Comparison of ENCODE assay signal across 9 cellular contexts in the genomic region with DNA sequence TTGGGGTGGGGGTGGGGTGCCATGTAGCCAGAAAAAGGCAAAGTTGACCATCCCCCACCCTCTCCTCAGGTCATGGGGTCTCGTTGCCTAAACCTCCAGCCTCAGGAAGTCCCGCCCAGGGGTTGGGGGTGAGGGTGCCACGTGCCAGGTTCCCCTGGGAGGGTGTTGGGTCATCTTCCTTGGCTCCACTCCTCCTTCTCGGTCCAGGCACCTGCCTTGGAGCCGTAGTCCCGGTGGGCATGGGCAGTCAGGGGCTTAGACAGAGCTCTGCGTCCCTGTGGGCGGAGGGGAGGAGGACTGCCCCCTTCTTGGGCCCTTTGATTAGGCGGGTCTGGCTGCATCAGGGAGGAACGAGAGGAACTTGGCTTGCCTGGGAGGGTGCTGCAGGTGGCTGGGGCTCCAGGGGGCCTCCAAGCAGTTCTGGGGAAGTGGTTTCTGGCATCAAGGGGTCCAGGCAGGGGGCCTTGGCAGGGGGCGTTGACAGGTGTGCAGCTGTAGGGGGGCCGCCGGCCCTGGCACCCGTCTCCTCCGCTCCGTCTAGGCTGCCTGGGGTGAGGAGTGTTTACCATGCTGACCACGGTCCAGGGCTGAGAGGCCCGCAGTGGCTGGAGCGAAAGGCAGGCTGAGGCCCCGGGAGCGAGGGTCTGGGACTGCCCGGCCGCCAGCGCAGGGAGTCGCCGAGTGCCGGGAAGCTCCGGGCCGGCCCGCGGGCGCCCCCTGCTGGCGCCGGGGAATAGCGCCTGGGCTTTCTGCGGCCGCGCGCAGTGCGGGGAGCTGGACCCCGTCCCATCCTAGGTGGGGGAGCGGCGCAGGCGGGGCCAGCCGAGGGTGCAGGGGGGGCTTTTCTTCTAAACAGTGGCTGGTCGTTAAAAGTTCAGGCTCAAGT. TPM values are rescaled to one million over a fixed set of nuclear protein-coding genes. Genes with fewer than 3 reads are reported as not detected.
DNase-seq lines count a peak whose midpoint lies in the region; FAIRE-seq and TF ChIP-seq lines count a peak whose summit lies in the region.
"Had no signal": no experiment of that assay in that cellular context is flagged by ENCODE, and none has a peak within 500 bp of the region (broad histone marks: within the 10 kb centered on the region; RNA-seq: fewer than 3 reads in every experiment).

No MANE protein-coding gene starts in this region.

- H3K4me3 ChIP-seq in neural cell (ENCODE audit: low read length) = peak overlapping the region; percentile 81

- H3K9me3 Mint-ChIP-seq in CD14-positive monocyte = peaks cover 0 to 2% (median 0%) of the 10 kb centered on the region in 7 donors
- no peaks in the 10 kb centered on the region for H3K9me3 Mint-ChIP-seq in activated naive CD4-positive, alpha-beta T cell treated with anti-CD3 and anti-CD28 coated beads for 36 hours

- no peaks in the 10 kb centered on the region for H3K27me3 ChIP-seq in neural cell (ENCODE audit: insufficient read depth, low read depth, low read length)

- TF ChIP-seq RAD21 in neural cell (conservative IDR thresholded peaks at IDR 0.05) = peak; percentile 78

- intact Hi-C loops in CD14-positive monocyte (cut with micrococcal nuclease) = loop anchor here (1.0 to 5.0 kb wide), 3 partner anchors 16 to 34 kb away; no protein-coding TSS in a partner anchor
- intact Hi-C loops in activated naive CD4-positive, alpha-beta T cell treated with anti-CD3 and anti-CD28 coated beads for 36 hours (cut with micrococcal nuclease) = loop anchor here (1.0 kb wide), 5 partner anchors 8 to 77 kb away; a partner anchor contains a TSS

- no peak overlapping the region for H2AFZ ChIP-seq in neural cell (ENCODE audit: low read depth, low read length)

- TF ChIP-seq CTCF in CD14-positive monocyte (IDR thresholded peaks at IDR 0.05) = peak; percentile 99
- peak; percentile 92 for TF ChIP-seq CTCF in neural cell (IDR thresholded peaks at IDR 0.05; ENCODE audit: poor library complexity, severe bottlenecking)

- peaks cover 77% of the 10 kb centered on the region for H3K79me2 ChIP-seq in neural cell (replicated peaks; ENCODE audit: insufficient read depth, low read length)

- H3K4me3 Mint-ChIP-seq in CD14-positive monocyte = peak overlapping the region; percentile 79 to 90
- H3K4me3 Mint-ChIP-seq in activated naive CD4-positive, alpha-beta T cell treated with anti-CD3 and anti-CD28 coated beads for 36 hours = peak overlapping the region; percentile 78

- peak overlapping the region; percentile 96 for H3K4me2 ChIP-seq in neural cell (ENCODE audit: low read length)

- H3F3A ChIP-seq in neural cell (ENCODE audit: insufficient read depth, low read length, poor library complexity, severe bottlenecking) = no peaks in the 10 kb centered on the region

- peaks cover 35% of the 10 kb centered on the region for H4K20me1 ChIP-seq in neural cell (ENCODE audit: insufficient read depth)

- H3K4me1 Mint-ChIP-seq in CD14-positive monocyte = peaks cover 52% of the 10 kb centered on the region
- peaks cover 52% of the 10 kb centered on the region for H3K4me1 Mint-ChIP-seq in activated naive CD4-positive, alpha-beta T cell treated with anti-CD3 and anti-CD28 coated beads for 36 hours (ENCODE audit: low read depth)

- H3K9me2 ChIP-seq in neural cell (ENCODE audit: insufficient read depth, low read length) = no peaks in the 10 kb centered on the region

- FAIRE-seq in RCC 7860 (lab: Jason Lieb, UNC) (no peak), frontal cortex (lab: Jason Lieb, UNC) (no peak)

- no peak for TF ChIP-seq EP300 in neural cell (conservative IDR thresholded peaks at IDR 0.05; ENCODE audit: poor library complexity, severe bottlenecking)

- no peaks in the 10 kb centered on the region for H3K9me3 ChIP-seq in neural cell (ENCODE audit: low read length)

- no peaks in the 10 kb centered on the region for H3K36me3 ChIP-seq in neural cell (ENCODE audit: insufficient read depth, low read length)

- H3K9ac ChIP-seq in neural cell (ENCODE audit: low read length) = peak overlapping the region; percentile 61

- H3K27me3 Mint-ChIP-seq in CD14-positive monocyte (ENCODE audit: low read depth in 3 of 3) = peaks cover 0 to 3% (median 0%) of the 10 kb centered on the region in 3 donors
- H3K27me3 Mint-ChIP-seq in activated naive CD4-positive, alpha-beta T cell treated with anti-CD3 and anti-CD28 coated beads for 36 hours (ENCODE audit: low read depth) = no peaks in the 10 kb centered on the region

- no peak overlapping the region for H3K27ac ChIP-seq in neural cell (ENCODE audit: low read length)

- peaks cover 44 to 70% of the 10 kb centered on the region in 2 donors for H3K36me3 Mint-ChIP-seq in CD14-positive monocyte
- peaks cover 28% of the 10 kb centered on the region for H3K36me3 Mint-ChIP-seq in activated naive CD4-positive, alpha-beta T cell treated with anti-CD3 and anti-CD28 coated beads for 36 hours (ENCODE audit: low read depth)

- CTCF ChIA-PET in activated naive CD4-positive, alpha-beta T cell treated with anti-CD3 and anti-CD28 coated beads for 36 hours (lab: Charles Lee) = interaction anchor here (0.6 to 12.5 kb wide), 27 partner anchors 9 to 525 kb away, joined by 3 to 494 read pairs (median 4); a partner anchor contains a TSS

- DNase-seq in CD14-positive monocyte (ENCODE audit: low spot score) = no peak
- peak; percentile 96 for DNase-seq in GM19240 (ENCODE audit: insufficient read length, low spot score)
- DNase-seq in HuH-7.5 (ENCODE audit: low spot score) = peak; percentile 89
- peak; percentile 52 for DNase-seq in RCC 7860 (ENCODE audit: low spot score)
- peak; percentile 67 for DNase-seq in activated naive CD4-positive, alpha-beta T cell treated with anti-CD3 and anti-CD28 coated beads for 36 hours
- peak; percentile 93 to 96 for DNase-seq in frontal cortex (ENCODE audit: low spot score in 2 of 2)
- DNase-seq in cerebellar nuclear complex (lab: John Stamatoyannopoulos, UW) = no peak

- H3K27ac Mint-ChIP-seq in CD14-positive monocyte = peak overlapping the region; percentile 75 to 90 (median 79)
- H3K27ac Mint-ChIP-seq in activated naive CD4-positive, alpha-beta T cell treated with anti-CD3 and anti-CD28 coated beads for 36 hours = peak overlapping the region; percentile 86

TF ChIP-seq in neural cell, 6 proteins besides CTCF, POLR2A, EP300 and RAD21:
- peak; percentile 79 for TF ChIP-seq SMC3 (conservative IDR thresholded peaks at IDR 0.05; ENCODE audit: poor library complexity)
- TF ChIP-seq POLR2AphosphoS5 (IDR thresholded peaks at IDR 0.05) = no peak
- TF ChIP-seq MXI1 (conservative IDR thresholded peaks at IDR 0.05; ENCODE audit: poor library complexity, severe bottlenecking) = peak; percentile 24
- TF ChIP-seq, protein P1, sequence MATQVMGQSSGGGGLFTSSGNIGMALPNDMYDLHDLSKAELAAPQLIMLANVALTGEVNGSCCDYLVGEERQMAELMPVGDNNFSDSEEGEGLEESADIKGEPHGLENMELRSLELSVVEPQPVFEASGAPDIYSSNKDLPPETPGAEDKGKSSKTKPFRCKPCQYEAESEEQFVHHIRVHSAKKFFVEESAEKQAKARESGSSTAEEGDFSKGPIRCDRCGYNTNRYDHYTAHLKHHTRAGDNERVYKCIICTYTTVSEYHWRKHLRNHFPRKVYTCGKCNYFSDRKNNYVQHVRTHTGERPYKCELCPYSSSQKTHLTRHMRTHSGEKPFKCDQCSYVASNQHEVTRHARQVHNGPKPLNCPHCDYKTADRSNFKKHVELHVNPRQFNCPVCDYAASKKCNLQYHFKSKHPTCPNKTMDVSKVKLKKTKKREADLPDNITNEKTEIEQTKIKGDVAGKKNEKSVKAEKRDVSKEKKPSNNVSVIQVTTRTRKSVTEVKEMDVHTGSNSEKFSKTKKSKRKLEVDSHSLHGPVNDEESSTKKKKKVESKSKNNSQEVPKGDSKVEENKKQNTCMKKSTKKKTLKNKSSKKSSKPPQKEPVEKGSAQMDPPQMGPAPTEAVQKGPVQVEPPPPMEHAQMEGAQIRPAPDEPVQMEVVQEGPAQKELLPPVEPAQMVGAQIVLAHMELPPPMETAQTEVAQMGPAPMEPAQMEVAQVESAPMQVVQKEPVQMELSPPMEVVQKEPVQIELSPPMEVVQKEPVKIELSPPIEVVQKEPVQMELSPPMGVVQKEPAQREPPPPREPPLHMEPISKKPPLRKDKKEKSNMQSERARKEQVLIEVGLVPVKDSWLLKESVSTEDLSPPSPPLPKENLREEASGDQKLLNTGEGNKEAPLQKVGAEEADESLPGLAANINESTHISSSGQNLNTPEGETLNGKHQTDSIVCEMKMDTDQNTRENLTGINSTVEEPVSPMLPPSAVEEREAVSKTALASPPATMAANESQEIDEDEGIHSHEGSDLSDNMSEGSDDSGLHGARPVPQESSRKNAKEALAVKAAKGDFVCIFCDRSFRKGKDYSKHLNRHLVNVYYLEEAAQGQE (IDR thresholded peaks at IDR 0.05; ENCODE audit: borderline replicate concordance) = no peak
- no peak for TF ChIP-seq TAF1 (IDR thresholded peaks at IDR 0.05; ENCODE audit: low read depth)

RNA-seq across cellular contexts. Expression of a gene that starts 7.9 kb away (rescaled TPM):
- polyA plus RNA-seq in CD14-positive monocyte (under 1 TPM; 0.28 to 0.60 TPM), neural cell (2.6 and 3.2 TPM in 2 replicates)
- total RNA-seq in activated naive CD4-positive, alpha-beta T cell treated with anti-CD3 and anti-CD28 coated beads for 36 hours = 1 to 10 TPM; 8.2 to 8.3 TPM
- 2.4 TPM for total RNA-seq in frontal cortex
- polyA minus RNA-seq in neural cell = 5.4 and 8.1 TPM in 2 replicates

RNA-seq across cellular contexts. Expression of a gene that starts 18.2 kb away (rescaled TPM):
- 10 to 100 TPM in 1 of 2 donors, 1 to 10 TPM in 1; 7.1 to 13.6 TPM for polyA plus RNA-seq in CD14-positive monocyte
- total RNA-seq in activated naive CD4-positive, alpha-beta T cell treated with anti-CD3 and anti-CD28 coated beads for 36 hours = 10 to 100 TPM; 64.4 to 67.5 TPM
- total RNA-seq in frontal cortex = 13.0 TPM
- 9.4 and 14.7 TPM in 2 replicates for polyA plus RNA-seq in neural cell
- 29.0 and 31.6 TPM in 2 replicates for polyA minus RNA-seq in neural cell

RNA-seq across cellular contexts. Expression of a gene that starts 47.0 kb away (rescaled TPM):
- polyA plus RNA-seq in CD14-positive monocyte (under 1 TPM in 1 of 2 donors, not detected in 1; 0.75 TPM), neural cell (not detected in 2 replicates)
- total RNA-seq in activated naive CD4-positive, alpha-beta T cell treated with anti-CD3 and anti-CD28 coated beads for 36 hours = not detected
- not detected for total RNA-seq in frontal cortex
- not detected in 2 replicates for polyA minus RNA-seq in neural cell
- total RNA-seq: T-helper 1 cell treated with Interleukin-12 subunit alpha and Interleukin-12 subunit beta and Interleukin-4 antibody, amounts not matched to agents 30 ng/mL and 1 ng/mL, for 36 hours had no signal

Comparison
In these comparisons a context has a peak if more than half of its experiments do, and no peak if none do; other contexts are left out.
1. DNase-seq: peak in GM19240 (single experiment), HuH-7.5 (single experiment), RCC 7860 (single experiment), activated naive CD4-positive, alpha-beta T cell treated with anti-CD3 and anti-CD28 coated beads for 36 hours (single experiment) and frontal cortex (2 of 2); none in CD14-positive monocyte (single experiment) and cerebellar nuclear complex (0 of 2).